3 cellular contexts compared by ENCODE assay signal in genomic region chr10:27969931-27970330, GRCh38. TPM values are rescaled to one million over a fixed set of nuclear protein-coding genes. Genes with fewer than 3 reads are reported as not detected.
"Had no signal": no experiment of that assay in that cellular context is flagged by ENCODE, and none has a peak within 500 bp of the region (broad histone marks: within the 10 kb centered on the region; RNA-seq: fewer than 3 reads in every experiment).

No MANE protein-coding gene starts in this region.

RNA-seq across cellular contexts. Expression of gene ODAD2, which starts 28.9 kb away (rescaled TPM):
- total RNA-seq: gastrocnemius medialis had no signal
- polyA plus RNA-seq: heart left ventricle, heart right ventricle had no signal
